9 cellular contexts compared by ENCODE assay signal in the genomic region with DNA sequence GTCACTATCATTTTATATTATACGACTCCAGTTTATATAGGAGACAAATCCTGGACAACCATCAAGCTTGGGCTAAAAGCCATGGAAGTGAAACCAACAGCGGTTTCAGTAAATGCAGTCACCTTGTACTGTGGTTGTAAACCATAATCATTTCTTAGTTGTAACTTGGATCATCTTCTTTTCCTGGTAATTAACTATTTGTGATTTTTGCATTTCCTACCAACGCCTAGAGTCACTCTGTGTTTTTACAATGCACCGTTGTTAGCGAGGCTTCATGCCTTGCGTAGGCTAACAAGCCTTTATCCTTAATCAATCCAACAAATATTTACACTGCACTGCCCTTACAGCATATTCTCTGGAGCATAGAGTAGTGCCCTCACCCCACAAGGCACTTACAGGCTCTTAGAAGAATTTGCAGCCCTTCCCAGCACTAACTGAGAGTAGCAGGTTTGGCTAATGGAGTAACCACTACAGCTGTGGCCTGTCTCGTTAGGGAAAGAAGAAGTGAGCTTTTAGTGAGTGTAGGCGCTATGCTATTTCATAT.
A peak's percentile ranks its signal among the peaks of the same experiment; 100 is the strongest.
DNase-seq lines count a peak whose midpoint lies in the region; ATAC-seq and TF ChIP-seq lines count a peak whose summit lies in the region.
"Had no signal": no experiment of that assay in that cellular context is flagged by ENCODE, and none has a peak within 500 bp of the region (broad histone marks: within the 10 kb centered on the region; RNA-seq: fewer than 3 reads in every experiment).

No MANE protein-coding gene starts in this region.

- peak; percentile 39 for DNase-seq in HuH-7 (ENCODE audit: low spot score)
- DNase-seq in NCI-H187 (lab: John Stamatoyannopoulos, UW) = peak; percentile 70 to 83
- no peak for DNase-seq in dorsolateral prefrontal cortex
- no peak for DNase-seq in prostate gland (ENCODE audit: low spot score)
- DNase-seq in NCI-H2081 treated with DMSO at 0.1 percent for 48 hours (lab: John Stamatoyannopoulos, UW) = no peak
- DNase-seq in aorta = no peak
- DNase-seq: activated T-cell treated with anti-CD3 and anti-CD28 coated beads, Interleukin-2, amount 50 U/mL, for 24 hours had no signal

- TF ChIP-seq CTCF in dorsolateral prefrontal cortex (IDR thresholded peaks at IDR 0.05 in 54 of 56, conservative IDR thresholded peaks at IDR 0.05 in 2 of 56; ENCODE audit: low read depth in 1 of 56, partially characterized antibody in 56 of 56) = no peak
- TF ChIP-seq CTCF in prostate gland (IDR thresholded peaks at IDR 0.05) = no peak

- H3K4me3 ChIP-seq in dorsolateral prefrontal cortex (peak overlapping the region in 2 of 59 donors; percentile 9 to 15), prostate gland (no peak overlapping the region), aorta (ENCODE audit: low read length in 2 of 2) (no peak overlapping the region)
- H3K4me3 ChIP-seq: breast epithelium had no signal

- H3K9me3 ChIP-seq in prostate gland (no peaks in the 10 kb centered on the region), aorta (ENCODE audit: control insufficient read depth, low read length) (no peaks in the 10 kb centered on the region)
- H3K9me3 ChIP-seq: breast epithelium had no signal

- H3K36me3 ChIP-seq in prostate gland (peaks cover 0 to 5% of the 10 kb centered on the region in 2 donors), aorta (ENCODE audit: control insufficient read depth in 1 of 2, insufficient read depth in 2 of 2, low read length in 1 of 2) (peaks cover 3 to 13% of the 10 kb centered on the region in 2 donors)
- H3K36me3 ChIP-seq: breast epithelium had no signal

- ATAC-seq in aorta (ENCODE audit: low FRiP score) (no peak), GM19395 (IDR thresholded peaks at IDR 0.05; ENCODE audit: unreplicated experiment) (no peak)

- H3K4me1 ChIP-seq in prostate gland (replicated peaks) = no peaks in the 10 kb centered on the region
- peaks cover 0 to 1% of the 10 kb centered on the region in 2 donors for H3K4me1 ChIP-seq in aorta (ENCODE audit: control insufficient read depth in 1 of 2, insufficient read depth in 2 of 2, low read length in 2 of 2)
- H3K4me1 ChIP-seq: breast epithelium had no signal

- intact Hi-C loops in dorsolateral prefrontal cortex (cut with DNase I) (no loop called here), prostate gland (cut with DNase I) (no loop called here), aorta (cut with DNase I) (no loop called here)

- 39% methylated on average over 8 of the region's 8 CpGs for WGBS in prostate gland
- WGBS in aorta, 2 donors = 82 to 84% methylated on average over 8 of the region's 8 CpGs

- H3K27ac ChIP-seq in dorsolateral prefrontal cortex (peak overlapping the region in 35 of 59 donors; percentile 2 to 73 (median 50)), prostate gland (peak overlapping the region; percentile 58 to 62), aorta (ENCODE audit: low read depth in 1 of 2, low read length in 2 of 2) (no peak overlapping the region)
- H3K27ac ChIP-seq: breast epithelium had no signal

- no peak for TF ChIP-seq POLR2A in prostate gland (IDR thresholded peaks at IDR 0.05)

- no peaks in the 10 kb centered on the region for H3K27me3 ChIP-seq in dorsolateral prefrontal cortex
- no peaks in the 10 kb centered on the region for H3K27me3 ChIP-seq in prostate gland (replicated peaks; ENCODE audit: insufficient read depth)
- H3K27me3 ChIP-seq in aorta (ENCODE audit: control insufficient read depth in 1 of 2, insufficient read depth in 2 of 2, low read length in 1 of 2) = no peaks in the 10 kb centered on the region
- H3K27me3 ChIP-seq: breast epithelium had no signal

Comparison
In these comparisons a context has a peak if more than half of its experiments do, and no peak if none do; other contexts are left out.
1. DNase-seq: peak in HuH-7 (single experiment) and NCI-H187 (2 of 2); none in dorsolateral prefrontal cortex (0 of 10), prostate gland (single experiment), NCI-H2081 treated with DMSO at 0.1 percent for 48 hours (single experiment) and aorta (0 of 2).
2. H3K27ac ChIP-seq: peak in dorsolateral prefrontal cortex (35 of 59) and prostate gland (2 of 2); none in aorta (0 of 2).